In the genomic region with DNA sequence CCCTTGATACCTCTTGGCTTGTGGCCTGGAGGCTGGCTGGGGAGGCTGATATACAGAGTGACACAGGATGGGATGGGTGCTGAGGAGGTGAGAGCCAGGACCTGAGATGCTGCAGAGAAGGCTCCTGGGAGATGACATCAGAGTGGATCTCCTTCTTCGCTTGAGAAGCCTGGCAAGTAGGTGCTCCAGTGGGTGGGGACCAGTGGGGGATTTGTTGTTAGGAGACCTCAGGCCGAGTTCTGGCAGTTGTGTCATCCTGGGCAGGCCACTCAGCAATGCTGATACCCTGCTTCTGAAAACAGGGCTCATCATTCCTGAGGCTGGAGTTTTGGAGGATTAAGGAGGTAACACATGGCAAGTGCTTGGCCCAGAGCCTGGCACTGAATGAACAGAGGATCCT, we compare ENCODE assay signal across 1 cellular context.
TF ChIP-seq lines count a peak whose summit lies in the region.

No MANE protein-coding gene starts in this region.

TF ChIP-seq in H1, 55 proteins besides CTCF, POLR2A, EP300 and RAD21:
- no peak for TF ChIP-seq KDM4A (IDR thresholded peaks at IDR 0.05; ENCODE audit: low read depth, low read length, severe bottlenecking)
- no peak for TF ChIP-seq SP2 (IDR thresholded peaks at IDR 0.05; ENCODE audit: low read length)
- TF ChIP-seq BCL11A (IDR thresholded peaks at IDR 0.05; ENCODE audit: low read depth in 2 of 2, low read length in 2 of 2) = no peak
- no peak for TF ChIP-seq GABPA (IDR thresholded peaks at IDR 0.05; ENCODE audit: borderline replicate concordance, insufficient read depth, low read length)
- no peak for TF ChIP-seq RNF2 (IDR thresholded peaks at IDR 0.05; ENCODE audit: borderline replicate concordance, low read depth, low read length, missing control alignments, poor library complexity, severe bottlenecking)
- TF ChIP-seq, protein P1, sequence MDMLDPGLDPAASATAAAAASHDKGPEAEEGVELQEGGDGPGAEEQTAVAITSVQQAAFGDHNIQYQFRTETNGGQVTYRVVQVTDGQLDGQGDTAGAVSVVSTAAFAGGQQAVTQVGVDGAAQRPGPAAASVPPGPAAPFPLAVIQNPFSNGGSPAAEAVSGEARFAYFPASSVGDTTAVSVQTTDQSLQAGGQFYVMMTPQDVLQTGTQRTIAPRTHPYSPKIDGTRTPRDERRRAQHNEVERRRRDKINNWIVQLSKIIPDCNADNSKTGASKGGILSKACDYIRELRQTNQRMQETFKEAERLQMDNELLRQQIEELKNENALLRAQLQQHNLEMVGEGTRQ (IDR thresholded peaks at IDR 0.05; ENCODE audit: low read length) = no peak
- TF ChIP-seq RBBP5 (IDR thresholded peaks at IDR 0.05; ENCODE audit: borderline replicate concordance, low read depth, low read length) = no peak
- no peak for TF ChIP-seq BRCA1 (IDR thresholded peaks at IDR 0.05; ENCODE audit: low read depth, low read length)
- TF ChIP-seq CHD1 (IDR thresholded peaks at IDR 0.05; ENCODE audit: low read depth, low read length) = no peak
- TF ChIP-seq CREB1 (IDR thresholded peaks at IDR 0.05) = no peak
- no peak for TF ChIP-seq EZH2 (IDR thresholded peaks at IDR 0.05; ENCODE audit: low read depth, low read length, severe bottlenecking)
- TF ChIP-seq HDAC2 (IDR thresholded peaks at IDR 0.05; ENCODE audit: borderline replicate concordance in 1 of 2, low read depth in 2 of 2, low read length in 2 of 2) = no peak
- no peak for TF ChIP-seq BACH1 (IDR thresholded peaks at IDR 0.05; ENCODE audit: low read length)
- no peak for TF ChIP-seq SRF (IDR thresholded peaks at IDR 0.05; ENCODE audit: low read depth, low read length)
- TF ChIP-seq POU5F1 (IDR thresholded peaks at IDR 0.05; ENCODE audit: low read depth, low read length) = no peak
- TF ChIP-seq SAP30 (IDR thresholded peaks at IDR 0.05; ENCODE audit: insufficient read depth, insufficient replicate concordance, low read length) = no peak
